In the genomic region with DNA sequence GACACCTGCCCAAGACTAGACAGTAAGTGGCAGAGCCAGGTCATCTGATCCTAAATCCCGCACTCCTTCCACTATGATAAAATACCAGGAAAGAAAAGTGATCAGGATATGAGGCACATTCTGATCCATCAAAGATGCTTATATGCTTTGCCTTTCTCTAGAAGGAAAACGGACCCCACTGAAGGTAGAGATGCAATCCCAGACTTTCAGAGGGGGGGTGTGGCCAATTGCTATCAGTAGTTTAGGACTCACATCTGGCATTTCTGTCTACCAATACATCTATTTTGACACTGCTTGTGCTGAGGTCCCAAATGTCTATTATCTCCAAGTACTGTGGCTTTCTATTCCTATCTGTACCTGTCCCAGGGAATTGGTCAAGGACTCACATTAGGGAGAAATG, we compare ENCODE assay signal across 8 cellular contexts. TPM values are rescaled to one million over a fixed set of nuclear protein-coding genes. Genes with fewer than 3 reads are reported as not detected.
DNase-seq lines count a peak whose midpoint lies in the region; ATAC-seq and TF ChIP-seq lines count a peak whose summit lies in the region.

No MANE protein-coding gene starts in this region.

- no peaks in the 10 kb centered on the region for H3K9me3 ChIP-seq in thymus (ENCODE audit: control insufficient read depth)

- no peak overlapping the region for H3K27ac ChIP-seq in thymus (ENCODE audit: low read depth)

- peaks cover 53% of the 10 kb centered on the region for H3K36me3 Mint-ChIP-seq in activated CD4-positive, alpha-beta T cell treated with anti-CD3 and anti-CD28 coated beads, Interleukin-2, amount 10 ng/mL, durations not matched to agents 7 days and 5 days (ENCODE audit: low read depth)
- peaks cover 49% of the 10 kb centered on the region for H3K36me3 Mint-ChIP-seq in activated naive CD8-positive, alpha-beta T cell treated with anti-CD3 and anti-CD28 coated beads for 36 hours

- no peak for TF ChIP-seq CTCF in kidney epithelial cell (IDR thresholded peaks at IDR 0.05; ENCODE audit: insufficient read depth, low read length, poor library complexity, severe bottlenecking)

- H3K27me3 Mint-ChIP-seq in activated CD4-positive, alpha-beta T cell treated with anti-CD3 and anti-CD28 coated beads, Interleukin-2, amount 10 ng/mL, durations not matched to agents 7 days and 5 days, result no peaks in the 10 kb centered on the region
- no peaks in the 10 kb centered on the region for H3K27me3 Mint-ChIP-seq in activated naive CD8-positive, alpha-beta T cell treated with anti-CD3 and anti-CD28 coated beads for 36 hours

- H3K27ac Mint-ChIP-seq in activated CD4-positive, alpha-beta T cell treated with anti-CD3 and anti-CD28 coated beads, Interleukin-2, amount 10 ng/mL, durations not matched to agents 7 days and 5 days, result peak overlapping the region; percentile 95
- no peak overlapping the region for H3K27ac Mint-ChIP-seq in activated naive CD8-positive, alpha-beta T cell treated with anti-CD3 and anti-CD28 coated beads for 36 hours

- H3K36me3 ChIP-seq in kidney epithelial cell (ENCODE audit: control insufficient read depth, insufficient read depth, low read length) (no peaks in the 10 kb centered on the region), thymus (ENCODE audit: control insufficient read depth, insufficient read depth) (peaks cover 12% of the 10 kb centered on the region)

- H3K4me1 ChIP-seq in thymus (ENCODE audit: control insufficient read depth, insufficient read depth, low read length), result peaks cover 26% of the 10 kb centered on the region

- peak overlapping the region; percentile 67 for H3K4me3 ChIP-seq in kidney epithelial cell (ENCODE audit: low read depth, low read length)
- H3K4me3 ChIP-seq in thymus (ENCODE audit: low read length), result peak overlapping the region; percentile 85

- peak overlapping the region; percentile 94 for H3K4me3 Mint-ChIP-seq in activated CD4-positive, alpha-beta T cell treated with anti-CD3 and anti-CD28 coated beads, Interleukin-2, amount 10 ng/mL, durations not matched to agents 7 days and 5 days
- H3K4me3 Mint-ChIP-seq in activated naive CD8-positive, alpha-beta T cell treated with anti-CD3 and anti-CD28 coated beads for 36 hours, result peak overlapping the region; percentile 93

- POLR2A ChIA-PET in activated CD4-positive, alpha-beta T cell treated with anti-CD3 and anti-CD28 coated beads, Interleukin-2, amount 10 ng/mL, durations not matched to agents 7 days and 5 days (lab: Charles Lee), result no interaction called here

- H3K4me1 Mint-ChIP-seq in activated CD4-positive, alpha-beta T cell treated with anti-CD3 and anti-CD28 coated beads, Interleukin-2, amount 10 ng/mL, durations not matched to agents 7 days and 5 days, result peaks cover 58% of the 10 kb centered on the region
- H3K4me1 Mint-ChIP-seq in activated naive CD8-positive, alpha-beta T cell treated with anti-CD3 and anti-CD28 coated beads for 36 hours, result peaks cover 42% of the 10 kb centered on the region

- no peak for ATAC-seq in GM19455 (IDR thresholded peaks at IDR 0.05; ENCODE audit: unreplicated experiment)

- 71% methylated on average over 2 of the region's 2 CpGs for WGBS in thymus

- no peaks in the 10 kb centered on the region for H3K9me3 Mint-ChIP-seq in activated CD4-positive, alpha-beta T cell treated with anti-CD3 and anti-CD28 coated beads, Interleukin-2, amount 10 ng/mL, durations not matched to agents 7 days and 5 days
- no peaks in the 10 kb centered on the region for H3K9me3 Mint-ChIP-seq in activated naive CD8-positive, alpha-beta T cell treated with anti-CD3 and anti-CD28 coated beads for 36 hours

- DNase-seq in activated CD4-positive, alpha-beta T cell treated with anti-CD3 and anti-CD28 coated beads, Interleukin-2, amount 10 ng/mL, durations not matched to agents 7 days and 5 days, result no peak
- no peak for DNase-seq in activated CD4-positive, alpha-beta T cell treated with anti-CD3 and anti-CD28 coated beads, Interleukin-2, amount 50 U/mL, for 4 hours
- no peak for DNase-seq in activated naive CD8-positive, alpha-beta T cell treated with anti-CD3 and anti-CD28 coated beads for 36 hours
- DNase-seq in kidney epithelial cell (ENCODE audit: low read depth), result no peak
- DNase-seq in HUDEP-2 (lab: John Stamatoyannopoulos, UW; ENCODE audit: unreplicated experiment in 76 of 76), result no peak
- DNase-seq in cortex of kidney (lab: John Stamatoyannopoulos, UW), result no peak

- H3K27me3 ChIP-seq in kidney epithelial cell (ENCODE audit: control insufficient read depth, insufficient read depth, low read length) (no peaks in the 10 kb centered on the region), thymus (ENCODE audit: control insufficient read depth, insufficient read depth) (no peaks in the 10 kb centered on the region)

- CTCF ChIA-PET in activated CD4-positive, alpha-beta T cell treated with anti-CD3 and anti-CD28 coated beads, Interleukin-2, amount 10 ng/mL, durations not matched to agents 7 days and 5 days (lab: Charles Lee), result interaction anchor here (3.2 kb wide), 1 partner anchor 8 kb away, joined by 22 read pairs; no protein-coding TSS in a partner anchor

RNA-seq across cellular contexts. Expression of gene TRIM52, which starts 1.7 kb away (rescaled TPM):
- total RNA-seq in activated CD4-positive, alpha-beta T cell treated with anti-CD3 and anti-CD28 coated beads, Interleukin-2, amount 10 ng/mL, durations not matched to agents 7 days and 5 days, result 10 to 100 TPM; 29.6 to 29.9 TPM
- total RNA-seq in activated naive CD8-positive, alpha-beta T cell treated with anti-CD3 and anti-CD28 coated beads for 36 hours, result 10 to 100 TPM in 1 of 2 experiments, 1 to 10 TPM in 1; 9.6 to 11.2 TPM
- total RNA-seq in kidney epithelial cell, result 2.2 and 6.0 TPM in 2 replicates
- polyA plus RNA-seq in thymus, result 35.2 TPM

RNA-seq across cellular contexts. Expression of gene RACK1, which starts 15.6 kb away (rescaled TPM):
- total RNA-seq in activated CD4-positive, alpha-beta T cell treated with anti-CD3 and anti-CD28 coated beads, Interleukin-2, amount 10 ng/mL, durations not matched to agents 7 days and 5 days, result 1,000 to 10,000 TPM; 1,823 to 2,207 TPM
- 1,000 to 10,000 TPM; 2,517 to 2,594 TPM for total RNA-seq in activated naive CD8-positive, alpha-beta T cell treated with anti-CD3 and anti-CD28 coated beads for 36 hours
- 4,909 and 5,323 TPM in 2 replicates for total RNA-seq in kidney epithelial cell
- 2,214 TPM for polyA plus RNA-seq in thymus

RNA-seq across cellular contexts. Expression of gene TRIM41, which starts 36.2 kb away (rescaled TPM):
- 10 to 100 TPM; 34.7 to 36.9 TPM for total RNA-seq in activated CD4-positive, alpha-beta T cell treated with anti-CD3 and anti-CD28 coated beads, Interleukin-2, amount 10 ng/mL, durations not matched to agents 7 days and 5 days
- total RNA-seq in activated naive CD8-positive, alpha-beta T cell treated with anti-CD3 and anti-CD28 coated beads for 36 hours, result 10 to 100 TPM; 34.2 to 37.6 TPM
- 15.8 and 17.5 TPM in 2 replicates for total RNA-seq in kidney epithelial cell
- 25.8 TPM for polyA plus RNA-seq in thymus

RNA-seq across cellular contexts. Expression of gene TRIM7, which starts 54.3 kb away (rescaled TPM):
- under 1 TPM; 0.29 to 0.84 TPM for total RNA-seq in activated CD4-positive, alpha-beta T cell treated with anti-CD3 and anti-CD28 coated beads, Interleukin-2, amount 10 ng/mL, durations not matched to agents 7 days and 5 days
- under 1 TPM; 0.62 to 0.68 TPM for total RNA-seq in activated naive CD8-positive, alpha-beta T cell treated with anti-CD3 and anti-CD28 coated beads for 36 hours
- total RNA-seq in kidney epithelial cell, result 2.9 and 4.4 TPM in 2 replicates
- polyA plus RNA-seq in thymus, result 5.3 TPM
